27 cellular contexts compared by ENCODE assay signal in the genomic region with DNA sequence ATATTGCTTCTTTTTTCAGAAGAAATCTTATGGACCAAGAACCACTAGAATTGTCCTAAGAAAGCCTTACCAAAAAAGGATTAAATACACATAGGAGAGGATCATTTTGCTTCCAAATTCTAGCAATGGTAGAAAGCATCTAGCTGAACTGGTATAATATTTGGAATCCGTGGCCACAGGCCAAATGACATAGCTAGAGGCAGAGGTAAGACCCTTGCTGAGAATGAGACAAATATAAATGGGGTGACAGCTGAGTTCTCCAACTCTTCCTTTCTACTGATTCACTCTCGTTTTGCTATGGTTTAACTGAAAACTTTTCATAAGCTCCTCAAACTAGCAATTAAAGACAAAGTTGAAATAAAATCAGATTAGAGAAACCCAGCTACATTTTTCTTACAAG.
"Had no signal": no experiment of that assay in that cellular context is flagged by ENCODE, and none has a peak within 500 bp of the region (broad histone marks: within the 10 kb centered on the region; RNA-seq: fewer than 3 reads in every experiment).

No MANE protein-coding gene starts in this region.

- H3K36me3 ChIP-seq: esophagus muscularis mucosa, esophagus squamous epithelium, gastrocnemius medialis, gastroesophageal sphincter, heart left ventricle, heart right ventricle had no signal

- DNase-seq: cortex of kidney; dermis blood vessel endothelial cell; dorsolateral prefrontal cortex; effector CD4-positive, alpha-beta T cell; effector CD8-positive, alpha-beta T cell; effector memory CD4-positive, alpha-beta T cell; effector memory CD8-positive, alpha-beta T cell; endodermal cell; erythroblast; esophagus squamous epithelium; foreskin fibroblast; foreskin keratinocyte; foreskin melanocyte; gastrocnemius medialis; glutamatergic neuron; head of caudate nucleus; heart left ventricle; heart right ventricle had no signal

- H3K9me3 Mint-ChIP-seq: dendritic cell treated with granulocyte-macrophage colony-stimulating factor and Interleukin-4, amounts not matched to agents 40 ng/mL and 50 ng/mL, for 4 days; effector memory CD8-positive, alpha-beta T cell; endodermal cell had no signal

- H3K4me1 Mint-ChIP-seq: endodermal cell had no signal

- FAIRE-seq: endometrium, endothelial cell of umbilical vein, frontal cortex had no signal

- H3K9me3 ChIP-seq: esophagus muscularis mucosa, esophagus squamous epithelium, gastrocnemius medialis, heart left ventricle, heart right ventricle had no signal

- ATAC-seq: effector memory CD8-positive, alpha-beta T cell; esophagus mucosa; foreskin keratinocyte; gastrocnemius medialis; gastroesophageal sphincter; heart left ventricle; heart right ventricle had no signal

- H3K27ac Mint-ChIP-seq: dendritic cell treated with granulocyte-macrophage colony-stimulating factor and Interleukin-4, amounts not matched to agents 40 ng/mL and 50 ng/mL, for 4 days; effector memory CD8-positive, alpha-beta T cell; endodermal cell had no signal

- H3K4me3 ChIP-seq: coronary artery, dorsolateral prefrontal cortex, esophagus muscularis mucosa, esophagus squamous epithelium, gastrocnemius medialis, gastroesophageal sphincter, heart left ventricle, heart right ventricle had no signal

- H3K4me1 ChIP-seq: esophagus muscularis mucosa, esophagus squamous epithelium, gastrocnemius medialis, gastroesophageal sphincter, heart left ventricle, heart right ventricle had no signal

- H3K4me3 Mint-ChIP-seq: dendritic cell treated with granulocyte-macrophage colony-stimulating factor and Interleukin-4, amounts not matched to agents 40 ng/mL and 50 ng/mL, for 4 days; effector memory CD8-positive, alpha-beta T cell; endodermal cell had no signal

- H3K27ac ChIP-seq: coronary artery, dorsolateral prefrontal cortex, epithelial cell of prostate, esophagus muscularis mucosa, esophagus squamous epithelium, foreskin keratinocyte, gastrocnemius medialis, gastroesophageal sphincter, heart left ventricle, heart right ventricle had no signal

- H3K27me3 ChIP-seq: esophagus muscularis mucosa, esophagus squamous epithelium, foreskin keratinocyte, gastrocnemius medialis, gastroesophageal sphincter, heart left ventricle had no signal

- H3K27me3 Mint-ChIP-seq: dendritic cell treated with granulocyte-macrophage colony-stimulating factor and Interleukin-4, amounts not matched to agents 40 ng/mL and 50 ng/mL, for 4 days had no signal
